12 cellular contexts compared by ENCODE assay signal in the genomic region with DNA sequence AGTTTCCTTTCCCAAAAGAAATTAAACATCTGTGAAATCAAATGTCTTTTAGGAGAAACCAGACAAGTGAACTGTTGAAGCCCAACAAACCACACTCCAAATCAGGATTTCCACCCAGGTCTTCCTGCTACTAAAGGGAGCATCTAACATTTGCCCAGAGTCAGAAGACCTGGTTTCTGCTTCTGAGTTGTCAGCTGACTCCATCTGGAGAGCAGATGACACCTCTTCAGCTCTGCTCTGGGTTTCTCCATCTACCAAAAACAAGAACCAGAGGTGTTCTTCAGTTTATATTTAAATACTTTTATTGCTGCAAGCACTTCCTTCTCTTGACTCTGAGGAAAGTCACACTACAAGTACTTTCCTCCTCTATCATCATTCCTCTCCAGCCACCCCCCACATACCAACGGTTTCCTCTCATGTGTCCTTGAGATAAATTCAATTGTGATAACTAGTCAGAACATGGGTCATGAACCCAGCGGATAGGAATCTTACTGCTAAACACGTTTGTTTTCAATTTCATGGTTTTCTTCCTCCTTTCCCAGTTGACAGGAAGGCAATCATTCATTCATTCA.
DNase-seq lines count a peak whose midpoint lies in the region; ATAC-seq and TF ChIP-seq lines count a peak whose summit lies in the region.
"Had no signal": no experiment of that assay in that cellular context is flagged by ENCODE, and none has a peak within 500 bp of the region (broad histone marks: within the 10 kb centered on the region; RNA-seq: fewer than 3 reads in every experiment).

No MANE protein-coding gene starts in this region.

- H3K9ac ChIP-seq in BLaER1 treated with 17β-estradiol and CSF1 and Interleukin-3, amounts not matched to agents 10 nM and 100 nM: no peak overlapping the region

- no peak for TF ChIP-seq POLR2A in erythroblast (IDR thresholded peaks at IDR 0.05; ENCODE audit: low read length)

- H3K4me2 ChIP-seq in BLaER1 treated with 17β-estradiol and CSF1 and Interleukin-3, amounts not matched to agents 10 nM and 100 nM: peak overlapping the region; percentile 10 to 60 (median 46); a peak in 20 of 22 replicates

- peaks cover 0 to 100% (median 48%) of the 10 kb centered on the region in 11 experiments; a peak in 17 of 22 replicates for H4K20me1 ChIP-seq in BLaER1 treated with 17β-estradiol and CSF1 and Interleukin-3, amounts not matched to agents 10 nM and 100 nM

- no peaks in the 10 kb centered on the region; a peak in 1 of 22 replicates for H3K36me3 ChIP-seq in BLaER1 treated with 17β-estradiol and CSF1 and Interleukin-3, amounts not matched to agents 10 nM and 100 nM
- H3K36me3 ChIP-seq: uterus had no signal

- H3K4me3 ChIP-seq in BLaER1 treated with 17β-estradiol and CSF1 and Interleukin-3, amounts not matched to agents 10 nM and 100 nM: no peak overlapping the region
- H3K4me3 ChIP-seq: uterus had no signal

- peaks cover 11 to 70% (median 31%) of the 10 kb centered on the region in 10 experiments for H3K4me1 ChIP-seq in BLaER1 treated with 17β-estradiol and CSF1 and Interleukin-3, amounts not matched to agents 10 nM and 100 nM

- H3K9me3 ChIP-seq in BLaER1 treated with 17β-estradiol and CSF1 and Interleukin-3, amounts not matched to agents 10 nM and 100 nM (replicated peaks in 1 of 11): no peaks in the 10 kb centered on the region
- H3K9me3 ChIP-seq: uterus had no signal

- peak; percentile 43 for DNase-seq in NOMO-1 treated with DMSO at 0.1 percent for 48 hours (lab: John Stamatoyannopoulos, UW; ENCODE audit: unreplicated experiment)
- DNase-seq in erythroblast (lab: John Stamatoyannopoulos, UW): peak; percentile 49 to 76
- DNase-seq in SW 1271 (lab: John Stamatoyannopoulos, UW): no peak
- DNase-seq in NCI-H2107 (lab: John Stamatoyannopoulos, UW): no peak
- DNase-seq in putamen (ENCODE audit: low spot score): no peak
- DNase-seq: CD4-positive, alpha-beta memory T cell; NCI-H187; T-helper 9 cell; uterus had no signal

- no peaks in the 10 kb centered on the region for H3K27me3 ChIP-seq in BLaER1 treated with 17β-estradiol and CSF1 and Interleukin-3, amounts not matched to agents 10 nM and 100 nM
- H3K27me3 ChIP-seq: uterus had no signal

- ATAC-seq in GM21381 (IDR thresholded peaks at IDR 0.05; ENCODE audit: unreplicated experiment) (peak; percentile 49), GM21526 (IDR thresholded peaks at IDR 0.05; ENCODE audit: low FRiP score, unreplicated experiment) (no peak)

- peak overlapping the region in 3 of 11 experiments; percentile 2 to 27 (median 3); a peak in 3 of 22 replicates for H3K27ac ChIP-seq in BLaER1 treated with 17β-estradiol and CSF1 and Interleukin-3, amounts not matched to agents 10 nM and 100 nM
- H3K27ac ChIP-seq: uterus had no signal

Comparison
In these comparisons a context has a peak if more than half of its experiments do, and no peak if none do; other contexts are left out.
1. DNase-seq: peak in NOMO-1 treated with DMSO at 0.1 percent for 48 hours (single experiment) and erythroblast (2 of 2); none in SW 1271 (0 of 2), NCI-H2107 (single experiment) and putamen (single experiment).